In the genomic region with DNA sequence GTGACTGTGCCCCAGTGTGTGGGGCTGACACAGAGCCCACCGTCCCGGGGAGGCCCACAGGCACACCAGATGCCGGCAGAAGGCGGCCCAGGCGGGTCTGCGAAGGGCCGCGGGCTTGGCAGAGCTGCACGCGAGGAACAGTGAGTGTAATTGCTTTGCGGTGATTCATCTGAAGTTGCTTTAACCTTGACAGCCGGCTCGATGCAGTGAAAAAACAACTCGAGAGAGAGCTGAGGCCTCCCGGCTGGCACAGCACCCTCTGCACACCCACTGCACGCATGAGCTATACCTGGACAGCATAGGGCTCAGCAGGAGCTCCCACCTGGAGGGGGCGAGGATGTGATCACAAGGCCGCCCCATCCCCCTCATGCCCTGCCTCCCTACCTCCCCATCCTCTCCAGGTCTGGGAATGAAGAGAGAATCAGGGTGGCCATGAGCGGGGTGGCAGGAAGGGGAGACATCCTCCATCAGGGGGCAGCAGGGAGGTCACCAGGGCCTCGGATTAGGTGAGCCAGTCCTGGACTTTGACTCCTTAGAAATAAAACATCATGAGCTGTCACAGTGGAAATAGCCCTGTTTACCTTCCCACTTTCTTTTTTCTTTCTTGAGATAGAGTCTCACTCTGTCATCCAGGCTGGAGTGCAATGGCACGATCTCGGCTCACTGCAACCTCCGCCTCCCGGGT, we compare ENCODE assay signal across 10 cellular contexts.
DNase-seq lines count a peak whose midpoint lies in the region; ATAC-seq and TF ChIP-seq lines count a peak whose summit lies in the region.
"Had no signal": no experiment of that assay in that cellular context is flagged by ENCODE, and none has a peak within 500 bp of the region (broad histone marks: within the 10 kb centered on the region; RNA-seq: fewer than 3 reads in every experiment).

No MANE protein-coding gene starts in this region.

- no peaks in the 10 kb centered on the region for H4K20me1 ChIP-seq in MM.1S (ENCODE audit: insufficient read depth, low read length)

- H3K36me3 Mint-ChIP-seq in nephron progenitor cell (ENCODE audit: low read depth) = no peaks in the 10 kb centered on the region

- no peaks in the 10 kb centered on the region for H3K79me2 ChIP-seq in MM.1S (ENCODE audit: low read length)
- H3K79me2 ChIP-seq: parathyroid adenoma had no signal

- peak overlapping the region; percentile 42 for H3K27ac Mint-ChIP-seq in nephron progenitor cell
- H3K27ac Mint-ChIP-seq: dendritic cell treated with granulocyte-macrophage colony-stimulating factor and Interleukin-4, amounts not matched to agents 40 ng/mL and 50 ng/mL, for 4 days had no signal

- DNase-seq in DMS 273 (lab: John Stamatoyannopoulos, UW; ENCODE audit: unreplicated experiment) = peak; percentile 83
- peak; percentile 85 for DNase-seq in MG63
- peak; percentile 76 for DNase-seq in dedifferentiated amniotic fluid mesenchymal stem cell (ENCODE audit: extremely low spot score)
- peak; percentile 53 for DNase-seq in nephron progenitor cell
- no peak for DNase-seq in MM.1S

- no peak overlapping the region for H3K27ac ChIP-seq in MM.1S (ENCODE audit: low read length)
- H3K27ac ChIP-seq: parathyroid adenoma had no signal

- no peaks in the 10 kb centered on the region for H3K4me1 ChIP-seq in MM.1S (ENCODE audit: low read length)
- H3K4me1 ChIP-seq: parathyroid adenoma had no signal

- peaks cover 19% of the 10 kb centered on the region for H3K9me3 Mint-ChIP-seq in nephron progenitor cell
- H3K9me3 Mint-ChIP-seq: dendritic cell treated with granulocyte-macrophage colony-stimulating factor and Interleukin-4, amounts not matched to agents 40 ng/mL and 50 ng/mL, for 4 days had no signal

- peak; percentile 38 for TF ChIP-seq CTCF in nephron progenitor cell (IDR thresholded peaks at IDR 0.05)
- TF ChIP-seq CTCF in MM.1S (IDR thresholded peaks at IDR 0.05; ENCODE audit: low read length) = no peak

- peaks cover 2% of the 10 kb centered on the region; the same call in 1 of the 2 replicates for H3K27me3 ChIP-seq in MG63
- peaks cover 6% of the 10 kb centered on the region; the same call in 1 of the 2 replicates for H3K27me3 ChIP-seq in MM.1S (replicated peaks; ENCODE audit: insufficient read depth, low read length)

- H3K27me3 Mint-ChIP-seq in nephron progenitor cell (ENCODE audit: low read depth, poor library complexity) = peaks cover 19% of the 10 kb centered on the region

- peaks cover 17% of the 10 kb centered on the region for H3K4me1 Mint-ChIP-seq in nephron progenitor cell

- H3K4me3 ChIP-seq in MG63 = no peak overlapping the region
- no peak overlapping the region for H3K4me3 ChIP-seq in MM.1S (ENCODE audit: low read length)

- no peaks in the 10 kb centered on the region for H3F3A ChIP-seq in MM.1S (ENCODE audit: insufficient read depth, low read length)

- H3K9me3 ChIP-seq in MG63 (no peaks in the 10 kb centered on the region), MM.1S (replicated peaks; ENCODE audit: insufficient read depth, low read length) (no peaks in the 10 kb centered on the region)

- no peak overlapping the region for H3K9ac ChIP-seq in MM.1S (ENCODE audit: low read length)
- H3K9ac ChIP-seq: parathyroid adenoma had no signal

- H3K36me3 ChIP-seq in MG63 = no peaks in the 10 kb centered on the region
- H3K36me3 ChIP-seq in MM.1S (replicated peaks; ENCODE audit: insufficient read depth, low read length) = no peaks in the 10 kb centered on the region

- ATAC-seq in GM21825 (IDR thresholded peaks at IDR 0.05; ENCODE audit: unreplicated experiment) (no peak), HG03520 (IDR thresholded peaks at IDR 0.05; ENCODE audit: unreplicated experiment) (no peak), GM21737 (IDR thresholded peaks at IDR 0.05; ENCODE audit: unreplicated experiment) (no peak)

- H3K4me3 Mint-ChIP-seq in nephron progenitor cell = no peak overlapping the region
- H3K4me3 Mint-ChIP-seq: dendritic cell treated with granulocyte-macrophage colony-stimulating factor and Interleukin-4, amounts not matched to agents 40 ng/mL and 50 ng/mL, for 4 days had no signal

- no peaks in the 10 kb centered on the region for H3K9me2 ChIP-seq in MM.1S (replicated peaks; ENCODE audit: insufficient read depth, low read length)

- H2AFZ ChIP-seq in MM.1S (ENCODE audit: low read length) = no peak overlapping the region
- H2AFZ ChIP-seq: parathyroid adenoma had no signal

- no peak overlapping the region for H3K4me2 ChIP-seq in MM.1S (ENCODE audit: low read depth, low read length)
